Comparison of ENCODE assay signal across 15 cellular contexts in genomic region chr6:135159531-135159930, GRCh38. TPM values are rescaled to one million over a fixed set of nuclear protein-coding genes. Genes with fewer than 3 reads are reported as not detected.
A peak's percentile ranks its signal among the peaks of the same experiment; 100 is the strongest.
DNase-seq lines count a peak whose midpoint lies in the region; ATAC-seq and TF ChIP-seq lines count a peak whose summit lies in the region.
"Had no signal": no experiment of that assay in that cellular context is flagged by ENCODE, and none has a peak within 500 bp of the region (broad histone marks: within the 10 kb centered on the region; RNA-seq: fewer than 3 reads in every experiment).

No MANE protein-coding gene starts in this region.

- H3K27ac Mint-ChIP-seq in activated naive CD8-positive, alpha-beta T cell treated with anti-CD3 and anti-CD28 coated beads for 36 hours = no peak overlapping the region
- no peak overlapping the region for H3K27ac Mint-ChIP-seq in H9
- H3K27ac Mint-ChIP-seq: nephron had no signal

- no peak overlapping the region for H2BK5ac ChIP-seq in H9 (ENCODE audit: insufficient read length, low read length)

- POLR2A ChIA-PET in HEK293T (lab: Yijun Ruan, JAX) = interaction anchor here (0.9 kb wide), 1 partner anchor 21 kb away, joined by 3 read pairs; the partner anchor contains the start of gene MYB

- H4K20me1 ChIP-seq in Loucy (ENCODE audit: insufficient read depth, low read length, poor library complexity, severe bottlenecking) (no peaks in the 10 kb centered on the region), H9 (ENCODE audit: control insufficient read depth, insufficient read depth, insufficient read length) (no peaks in the 10 kb centered on the region)

- CTCF ChIA-PET in HEK293T (lab: Yijun Ruan, JAX) = interaction anchor here (0.6 to 1.0 kb wide), 2 partner anchors 17 to 24 kb away, joined by 3 to 4 read pairs; no protein-coding TSS in a partner anchor

- no peak overlapping the region for H2AK5ac ChIP-seq in H9 (ENCODE audit: insufficient read length, low read length)

- no peak overlapping the region for H3T11ph ChIP-seq in H9 (ENCODE audit: low read length)

- H3K27me3 Mint-ChIP-seq in activated naive CD8-positive, alpha-beta T cell treated with anti-CD3 and anti-CD28 coated beads for 36 hours = no peaks in the 10 kb centered on the region
- H3K27me3 Mint-ChIP-seq in H9 (ENCODE audit: low read depth) = peaks cover 2% of the 10 kb centered on the region; the same call in 1 of the 2 replicates

- H3K56ac ChIP-seq in H9 (ENCODE audit: insufficient read length, low read depth, low read length) = no peak overlapping the region

- H3K4me1 ChIP-seq in Loucy (ENCODE audit: insufficient read depth, low read length, poor library complexity, severe bottlenecking) (peaks cover 41% of the 10 kb centered on the region), H9 (ENCODE audit: insufficient read depth, low read length) (no peaks in the 10 kb centered on the region)
- H3K4me1 ChIP-seq: Peyer's patch had no signal

- no peaks in the 10 kb centered on the region for H3K23me2 ChIP-seq in H9 (ENCODE audit: insufficient read length, low read depth, low read length, poor library complexity, severe bottlenecking)

- no peak overlapping the region for H2BK12ac ChIP-seq in H9 (ENCODE audit: insufficient read length, low read depth, low read length)

- H2BK15ac ChIP-seq in H9 (ENCODE audit: low read depth, low read length) = no peak overlapping the region

- H4K91ac ChIP-seq in H9 (ENCODE audit: insufficient read length, low read depth, low read length) = no peak overlapping the region

- peaks cover 45% of the 10 kb centered on the region for H3K4me1 Mint-ChIP-seq in activated naive CD8-positive, alpha-beta T cell treated with anti-CD3 and anti-CD28 coated beads for 36 hours
- H3K4me1 Mint-ChIP-seq in H9 = peaks cover 7% of the 10 kb centered on the region in 2 experiments; a peak in 3 of 4 replicates
- H3K4me1 Mint-ChIP-seq: nephron had no signal

- no peaks in the 10 kb centered on the region for H3K79me1 ChIP-seq in H9 (ENCODE audit: insufficient read depth, low read depth, low read length, poor library complexity, severe bottlenecking)

- TF ChIP-seq CTCF in Loucy (conservative IDR thresholded peaks at IDR 0.05; ENCODE audit: low read length) (no peak), H9 (conservative IDR thresholded peaks at IDR 0.05) (no peak)

- peak overlapping the region; percentile 47 for H3K4me2 ChIP-seq in Loucy (ENCODE audit: low read depth, low read length, poor library complexity, severe bottlenecking)
- H3K4me2 ChIP-seq in H9 (ENCODE audit: insufficient read depth, insufficient read length, low read length) = no peak overlapping the region

- H3K9ac ChIP-seq in Loucy (ENCODE audit: low read depth, low read length, poor library complexity, severe bottlenecking) = peak overlapping the region; percentile 52
- H3K9ac ChIP-seq in H9 (ENCODE audit: extremely low read depth, insufficient read length, low read length) = no peak overlapping the region

- H3K4me3 ChIP-seq in Loucy (ENCODE audit: low read length, poor library complexity, severe bottlenecking) = no peak overlapping the region
- H3K4me3 ChIP-seq: Peyer's patch had no signal

- H4K5ac ChIP-seq in H9 (ENCODE audit: insufficient read length, low read depth, low read length) = no peak overlapping the region

- no peak overlapping the region for H3K27ac ChIP-seq in H9 (ENCODE audit: insufficient read length, low read depth, low read length)
- H3K27ac ChIP-seq: Peyer's patch had no signal

- DNase-seq in EL = peak; percentile 49
- peak; percentile 58 for DNase-seq in activated naive CD8-positive, alpha-beta T cell treated with anti-CD3 and anti-CD28 coated beads for 36 hours
- DNase-seq in islet precursor cell = no peak
- DNase-seq in GM19238 (ENCODE audit: insufficient read length, low spot score) = no peak
- no peak for DNase-seq in HEK293T (ENCODE audit: extremely low spot score)
- DNase-seq in H9 = no peak
- DNase-seq: amniotic stem cell; CD8-positive, alpha-beta memory T cell; H7; NCI-H2171 treated with DMSO at 0.1 percent for 48 hours; Peyer's patch; T1000 had no signal

- H3K9me2 ChIP-seq in Loucy (replicated peaks; ENCODE audit: low read depth, low read length) = no peaks in the 10 kb centered on the region

- H3K9me3 ChIP-seq in Loucy (ENCODE audit: insufficient read depth, low read depth, low read length) (no peaks in the 10 kb centered on the region), H9 (ENCODE audit: control insufficient read depth, low read depth, low read length) (no peaks in the 10 kb centered on the region)
- H3K9me3 ChIP-seq: Peyer's patch had no signal

- no peaks in the 10 kb centered on the region for H3K36me3 Mint-ChIP-seq in activated naive CD8-positive, alpha-beta T cell treated with anti-CD3 and anti-CD28 coated beads for 36 hours
- no peaks in the 10 kb centered on the region for H3K36me3 Mint-ChIP-seq in H9 (ENCODE audit: insufficient read depth in 1 of 3, low read depth in 3 of 3)
- H3K36me3 Mint-ChIP-seq: CD8-positive, alpha-beta memory T cell had no signal

- no peak overlapping the region for H2BK20ac ChIP-seq in H9 (ENCODE audit: low read depth, low read length, poor library complexity, severe bottlenecking)

- no peak overlapping the region for H2BK120ac ChIP-seq in H9 (ENCODE audit: low read depth, low read length, poor library complexity, severe bottlenecking)

- no peak overlapping the region for H3K18ac ChIP-seq in H9 (ENCODE audit: insufficient read length, low read depth, low read length)

- H3K14ac ChIP-seq in H9 (ENCODE audit: insufficient read depth, low read length) = no peak overlapping the region

- H3K9me3 Mint-ChIP-seq in activated naive CD8-positive, alpha-beta T cell treated with anti-CD3 and anti-CD28 coated beads for 36 hours = peaks cover 2% of the 10 kb centered on the region
- peaks cover 0 to 2% of the 10 kb centered on the region in 2 experiments; a peak in 2 of 5 replicates for H3K9me3 Mint-ChIP-seq in H9

- H2AFZ ChIP-seq in Loucy (ENCODE audit: low read length) (peak overlapping the region; percentile 83), H9 (ENCODE audit: low read length) (no peak overlapping the region)

- H3K27me3 ChIP-seq in Loucy (ENCODE audit: insufficient read depth, low read length, poor library complexity, severe bottlenecking) (no peaks in the 10 kb centered on the region), H9 (ENCODE audit: insufficient read depth, low read length) (no peaks in the 10 kb centered on the region)
- H3K27me3 ChIP-seq: Peyer's patch had no signal

- no peaks in the 10 kb centered on the region for H3K36me3 ChIP-seq in Loucy (ENCODE audit: insufficient read depth, low read length)
- H3K36me3 ChIP-seq: Peyer's patch had no signal

- no peaks in the 10 kb centered on the region for H3K79me2 ChIP-seq in Loucy (ENCODE audit: insufficient read depth, low read length)
- no peaks in the 10 kb centered on the region for H3K79me2 ChIP-seq in H9 (ENCODE audit: insufficient read depth, low read length)

- no CpG with 5 or more reads among the region's 3 CpGs for WGBS in H9 (ENCODE audit: extremely low coverage, insufficient read length, low lambda C conversion rate)

- no peak overlapping the region for H3K4ac ChIP-seq in H9 (ENCODE audit: low read depth, low read length)

- no peak overlapping the region for H3K23ac ChIP-seq in H9 (ENCODE audit: insufficient read length, low read depth, low read length)

- H3K4me3 Mint-ChIP-seq in activated naive CD8-positive, alpha-beta T cell treated with anti-CD3 and anti-CD28 coated beads for 36 hours = no peak overlapping the region
- no peak overlapping the region for H3K4me3 Mint-ChIP-seq in H9
- H3K4me3 Mint-ChIP-seq: CD8-positive, alpha-beta memory T cell; nephron had no signal

- H3F3A ChIP-seq in Loucy (ENCODE audit: low read depth) = no peaks in the 10 kb centered on the region

- no peak overlapping the region for H4K8ac ChIP-seq in H9 (replicated peaks; ENCODE audit: insufficient read length, low read depth, low read length)

- ATAC-seq in GM18861 (IDR thresholded peaks at IDR 0.05; ENCODE audit: unreplicated experiment) = peak; percentile 40

TF ChIP-seq in HEK293T, 16 proteins besides CTCF, POLR2A, EP300 and RAD21:
- TF ChIP-seq SUZ12 (IDR thresholded peaks at IDR 0.05) (no peak), LEF1 (IDR thresholded peaks at IDR 0.05; ENCODE audit: borderline replicate concordance) (no peak), TARDBP (IDR thresholded peaks at IDR 0.05) (no peak), FOXM1 (IDR thresholded peaks at IDR 0.05; ENCODE audit: borderline replicate concordance) (no peak), HDGF (IDR thresholded peaks at IDR 0.05; ENCODE audit: borderline replicate concordance) (no peak), FOXA1 (IDR thresholded peaks at IDR 0.05) (no peak), ZNF384 (IDR thresholded peaks at IDR 0.05) (no peak), CTBP1 (IDR thresholded peaks at IDR 0.05; ENCODE audit: borderline replicate concordance) (no peak), BHLHE40 (IDR thresholded peaks at IDR 0.05; ENCODE audit: borderline replicate concordance) (no peak), FOXK2 (IDR thresholded peaks at IDR 0.05) (no peak), SP1 (IDR thresholded peaks at IDR 0.05) (no peak)

RNA-seq across cellular contexts. Expression of gene MYB, which starts 21.6 kb away (rescaled TPM):
- 10 to 100 TPM; 36.6 to 37.2 TPM for total RNA-seq in activated naive CD8-positive, alpha-beta T cell treated with anti-CD3 and anti-CD28 coated beads for 36 hours
- total RNA-seq in H9 (2021) = 5.8 and 6.7 TPM in 2 replicates

Comparison
In these comparisons a context has a peak if more than half of its experiments do, and no peak if none do; other contexts are left out.
1. DNase-seq: peak in EL (single experiment) and activated naive CD8-positive, alpha-beta T cell treated with anti-CD3 and anti-CD28 coated beads for 36 hours (single experiment); none in islet precursor cell (single experiment), GM19238 (single experiment), HEK293T (single experiment) and H9 (single experiment).